ENCODE assay signal across 1 cellular context in genomic region chr13:23375007-23375971, GRCh38.
TF ChIP-seq lines count a peak whose summit lies in the region.

No MANE protein-coding gene starts in this region.

TF ChIP-seq in HepG2, 621 proteins besides CTCF, POLR2A, EP300 and RAD21 (continued from another document and continues in another):
- TF ChIP-seq MTERF4 (CRISPR knock-in tag; IDR thresholded peaks at IDR 0.05), result no peak
- no peak for TF ChIP-seq ZNF816 (CRISPR knock-in tag; IDR thresholded peaks at IDR 0.05; ENCODE audit: borderline replicate concordance)
- TF ChIP-seq ZNF205 (CRISPR knock-in tag; IDR thresholded peaks at IDR 0.05), result no peak
- TF ChIP-seq ZNF101 (CRISPR knock-in tag; IDR thresholded peaks at IDR 0.05; ENCODE audit: borderline replicate concordance, low read depth), result no peak
- TF ChIP-seq ZNF841 (CRISPR knock-in tag; IDR thresholded peaks at IDR 0.05; ENCODE audit: borderline replicate concordance), result no peak
- no peak for TF ChIP-seq HNF4G (IDR thresholded peaks at IDR 0.05; ENCODE audit: borderline replicate concordance, low read depth, low read length)
- no peak for TF ChIP-seq HNF4G (CRISPR knock-in tag; IDR thresholded peaks at IDR 0.05; ENCODE audit: borderline replicate concordance, low read depth)
- no peak for TF ChIP-seq ZNF570 (CRISPR knock-in tag; IDR thresholded peaks at IDR 0.05; ENCODE audit: borderline replicate concordance)
- no peak for TF ChIP-seq ZEB1 (IDR thresholded peaks at IDR 0.05; ENCODE audit: insufficient replicate concordance, low read depth)
- no peak for TF ChIP-seq NR2F1 (CRISPR knock-in tag; IDR thresholded peaks at IDR 0.05)
- TF ChIP-seq ZNF878 (CRISPR knock-in tag; IDR thresholded peaks at IDR 0.05), result no peak
- TF ChIP-seq CBX1 (IDR thresholded peaks at IDR 0.05; ENCODE audit: low read depth), result no peak
- peak; percentile 89 for TF ChIP-seq ZFY (CRISPR knock-in tag; IDR thresholded peaks at IDR 0.05)
- TF ChIP-seq HMG20A (CRISPR knock-in tag; IDR thresholded peaks at IDR 0.05; ENCODE audit: borderline replicate concordance), result no peak
- TF ChIP-seq SSRP1 (CRISPR knock-in tag; IDR thresholded peaks at IDR 0.05), result no peak
- TF ChIP-seq, protein P1, sequence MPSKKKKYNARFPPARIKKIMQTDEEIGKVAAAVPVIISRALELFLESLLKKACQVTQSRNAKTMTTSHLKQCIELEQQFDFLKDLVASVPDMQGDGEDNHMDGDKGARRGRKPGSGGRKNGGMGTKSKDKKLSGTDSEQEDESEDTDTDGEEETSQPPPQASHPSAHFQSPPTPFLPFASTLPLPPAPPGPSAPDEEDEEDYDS (CRISPR knock-in tag; IDR thresholded peaks at IDR 0.05), result no peak
- TF ChIP-seq ZNF407 (CRISPR knock-in tag; IDR thresholded peaks at IDR 0.05; ENCODE audit: not compliant biosample characterization), result no peak
- TF ChIP-seq MIER2 (CRISPR knock-in tag; IDR thresholded peaks at IDR 0.05), result no peak
- no peak; the same call in 1 of the 2 replicates for TF ChIP-seq KLF15 (CRISPR knock-in tag; IDR thresholded peaks at IDR 0.05; ENCODE audit: borderline replicate concordance)
- TF ChIP-seq FOXP1 (IDR thresholded peaks at IDR 0.05), result no peak
- TF ChIP-seq FOXP1 (CRISPR knock-in tag; IDR thresholded peaks at IDR 0.05), result no peak
- TF ChIP-seq ZNF576 (CRISPR knock-in tag; IDR thresholded peaks at IDR 0.05), result no peak
- no peak for TF ChIP-seq CEBPB (IDR thresholded peaks at IDR 0.05; ENCODE audit: borderline replicate concordance, low read depth, low read length)
- no peak for TF ChIP-seq PBX2 (CRISPR knock-in tag; IDR thresholded peaks at IDR 0.05)
- peak; percentile 43; the same call in 1 of the 3 replicates for TF ChIP-seq MXI1 (IDR thresholded peaks at IDR 0.05; ENCODE audit: borderline replicate concordance, low read depth, low read length)
- no peak for TF ChIP-seq ZBTB49 (CRISPR knock-in tag; IDR thresholded peaks at IDR 0.05; ENCODE audit: borderline replicate concordance)
- TF ChIP-seq ZNF883 (CRISPR knock-in tag; IDR thresholded peaks at IDR 0.05; ENCODE audit: not compliant biosample characterization), result peak; percentile 33
- no peak for TF ChIP-seq ZNF383 (CRISPR knock-in tag; IDR thresholded peaks at IDR 0.05; ENCODE audit: borderline replicate concordance)
- TF ChIP-seq ZNF792 (CRISPR knock-in tag; IDR thresholded peaks at IDR 0.05), result no peak
- no peak for TF ChIP-seq SRF (IDR thresholded peaks at IDR 0.05; ENCODE audit: low read depth, low read length)
- no peak for TF ChIP-seq AHDC1 (CRISPR knock-in tag; IDR thresholded peaks at IDR 0.05; ENCODE audit: borderline replicate concordance)
- TF ChIP-seq REL (CRISPR knock-in tag; conservative IDR thresholded peaks at IDR 0.05), result no peak
- no peak for TF ChIP-seq CENPT (CRISPR knock-in tag; IDR thresholded peaks at IDR 0.05; ENCODE audit: low read depth)
- TF ChIP-seq ZNF772 (CRISPR knock-in tag; IDR thresholded peaks at IDR 0.05), result no peak
- no peak for TF ChIP-seq DMAP1 (CRISPR knock-in tag; IDR thresholded peaks at IDR 0.05)
- TF ChIP-seq ZNF160 (CRISPR knock-in tag; IDR thresholded peaks at IDR 0.05), result no peak
- TF ChIP-seq CEBPG (CRISPR knock-in tag; IDR thresholded peaks at IDR 0.05), result no peak
- TF ChIP-seq PHF8 (CRISPR knock-in tag; IDR thresholded peaks at IDR 0.05), result peak; percentile 63
- TF ChIP-seq, protein P2, sequence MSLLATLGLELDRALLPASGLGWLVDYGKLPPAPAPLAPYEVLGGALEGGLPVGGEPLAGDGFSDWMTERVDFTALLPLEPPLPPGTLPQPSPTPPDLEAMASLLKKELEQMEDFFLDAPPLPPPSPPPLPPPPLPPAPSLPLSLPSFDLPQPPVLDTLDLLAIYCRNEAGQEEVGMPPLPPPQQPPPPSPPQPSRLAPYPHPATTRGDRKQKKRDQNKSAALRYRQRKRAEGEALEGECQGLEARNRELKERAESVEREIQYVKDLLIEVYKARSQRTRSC (CRISPR knock-in tag; IDR thresholded peaks at IDR 0.05; ENCODE audit: low read depth), result no peak
- no peak for TF ChIP-seq ZNF660 (CRISPR knock-in tag; IDR thresholded peaks at IDR 0.05; ENCODE audit: borderline replicate concordance, low read depth)
- TF ChIP-seq, protein P3, sequence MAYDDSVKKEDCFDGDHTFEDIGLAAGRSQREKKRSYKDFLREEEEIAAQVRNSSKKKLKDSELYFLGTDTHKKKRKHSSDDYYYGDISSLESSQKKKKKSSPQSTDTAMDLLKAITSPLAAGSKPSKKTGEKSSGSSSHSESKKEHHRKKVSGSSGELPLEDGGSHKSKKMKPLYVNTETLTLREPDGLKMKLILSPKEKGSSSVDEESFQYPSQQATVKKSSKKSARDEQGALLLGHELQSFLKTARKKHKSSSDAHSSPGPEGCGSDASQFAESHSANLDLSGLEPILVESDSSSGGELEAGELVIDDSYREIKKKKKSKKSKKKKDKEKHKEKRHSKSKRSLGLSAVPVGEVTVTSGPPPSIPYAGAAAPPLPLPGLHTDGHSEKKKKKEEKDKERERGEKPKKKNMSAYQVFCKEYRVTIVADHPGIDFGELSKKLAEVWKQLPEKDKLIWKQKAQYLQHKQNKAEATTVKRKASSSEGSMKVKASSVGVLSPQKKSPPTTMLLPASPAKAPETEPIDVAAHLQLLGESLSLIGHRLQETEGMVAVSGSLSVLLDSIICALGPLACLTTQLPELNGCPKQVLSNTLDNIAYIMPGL (CRISPR knock-in tag; IDR thresholded peaks at IDR 0.05; ENCODE audit: borderline replicate concordance in 1 of 2, low read depth in 1 of 2), result no peak
